In genomic region chr12:56080556-56081138, GRCh38 we compare ENCODE assay signal across 8 cellular contexts. TPM values are rescaled to one million over a fixed set of nuclear protein-coding genes. Genes with fewer than 3 reads are reported as not detected.
A peak's percentile ranks its signal among the peaks of the same experiment; 100 is the strongest.
DNase-seq lines count a peak whose midpoint lies in the region; ATAC-seq and TF ChIP-seq lines count a peak whose summit lies in the region.

No MANE protein-coding gene starts in this region.

- peak overlapping the region; percentile 82 to 88 for H3K4me3 Mint-ChIP-seq in activated T-cell treated with anti-CD3 and anti-CD28 coated beads, Interleukin-2, amount 50 U/mL, for 72 hours
- H3K4me3 Mint-ChIP-seq in MCF 10A (ENCODE audit: unreplicated experiment) (peak overlapping the region; percentile 87), type B pancreatic cell (peak overlapping the region; percentile 94)

- no TSS peak for BruUV-seq in MCF 10A (replicated peaks; lab: Mats Ljungman, UMichigan)

- H3K27me3 ChIP-seq in lung (ENCODE audit: control insufficient read depth, insufficient read depth) = no peaks in the 10 kb centered on the region

- H3K4me3 ChIP-seq in lung = peak overlapping the region; percentile 54

- H3K9me3 ChIP-seq in lung (ENCODE audit: control insufficient read depth in 2 of 2, insufficient read depth in 1 of 2, low read length in 1 of 2) = no peaks in the 10 kb centered on the region

- DNase-seq in activated T-cell treated with anti-CD3 and anti-CD28 coated beads, Interleukin-2, amount 50 U/mL, for 72 hours = no peak
- no peak for DNase-seq in activated T-cell treated with anti-CD3 and anti-CD28 coated beads, Interleukin-2, amount 50 U/mL, for 48 hours
- DNase-seq in MCF 10A (ENCODE audit: unreplicated experiment) = peak; percentile 30
- DNase-seq in lung (ENCODE audit: low spot score) = peak; percentile 41
- DNase-seq in type B pancreatic cell (ENCODE audit: extremely low spot score, unreplicated experiment) = no peak

- 23 to 24% methylated on average over 20 of the region's 20 CpGs for WGBS in lung, 2 donors

- H3K36me3 ChIP-seq in lung (ENCODE audit: control insufficient read depth in 2 of 2, insufficient read depth in 2 of 2, low read length in 2 of 2) = no peaks in the 10 kb centered on the region

- peaks cover 19% of the 10 kb centered on the region for H3K27me3 Mint-ChIP-seq in activated T-cell treated with anti-CD3 and anti-CD28 coated beads, Interleukin-2, amount 50 U/mL, for 72 hours (ENCODE audit: low read depth)
- H3K27me3 Mint-ChIP-seq in MCF 10A (ENCODE audit: insufficient read depth, unreplicated experiment) (no peaks in the 10 kb centered on the region), type B pancreatic cell (peaks cover 48% of the 10 kb centered on the region)

- no peak overlapping the region for H3K27ac Mint-ChIP-seq in activated T-cell treated with anti-CD3 and anti-CD28 coated beads, Interleukin-2, amount 50 U/mL, for 72 hours
- no peak overlapping the region for H3K27ac Mint-ChIP-seq in MCF 10A (ENCODE audit: low read depth, unreplicated experiment)
- peak overlapping the region; percentile 96 for H3K27ac Mint-ChIP-seq in type B pancreatic cell

- POLR2A ChIA-PET in MCF 10A (lab: Yijun Ruan, JAX) = interaction anchor here (0.6 to 3.0 kb wide), 10 partner anchors 14 to 116 kb away, joined by 3 to 66 read pairs (median 4); partner anchors contain the start of genes ESYT1, PA2G4 and ZC3H10

- intact Hi-C loops in MCF 10A (cut with micrococcal nuclease) = no loop called here

- H3K36me3 Mint-ChIP-seq in activated T-cell treated with anti-CD3 and anti-CD28 coated beads, Interleukin-2, amount 50 U/mL, for 72 hours (ENCODE audit: insufficient read depth in 2 of 2) = no peaks in the 10 kb centered on the region
- H3K36me3 Mint-ChIP-seq in MCF 10A (ENCODE audit: insufficient read depth, unreplicated experiment) (no peaks in the 10 kb centered on the region), type B pancreatic cell (peaks cover 5% of the 10 kb centered on the region)

- no peaks in the 10 kb centered on the region for H3K9me3 Mint-ChIP-seq in activated T-cell treated with anti-CD3 and anti-CD28 coated beads, Interleukin-2, amount 50 U/mL, for 72 hours
- no peaks in the 10 kb centered on the region for H3K9me3 Mint-ChIP-seq in MCF 10A (ENCODE audit: unreplicated experiment)
- no peaks in the 10 kb centered on the region for H3K9me3 Mint-ChIP-seq in type B pancreatic cell

- no peak for ATAC-seq in activated T-cell treated with anti-CD3 and anti-CD28 coated beads, Interleukin-2, amount 50 U/mL, for 72 hours (replicated peaks in 1 of 2)
- ATAC-seq in lung (ENCODE audit: insufficient read depth, low FRiP score) (no peak), HG02885 (IDR thresholded peaks at IDR 0.05; ENCODE audit: poor library complexity, unreplicated experiment) (no peak), GM18873 (IDR thresholded peaks at IDR 0.05; ENCODE audit: low FRiP score, unreplicated experiment) (no peak), GM18867 (IDR thresholded peaks at IDR 0.05; ENCODE audit: unreplicated experiment) (no peak)

- no peak for TF ChIP-seq CTCF in MCF 10A (IDR thresholded peaks at IDR 0.05; ENCODE audit: unreplicated experiment)
- no peak for TF ChIP-seq CTCF in lung (IDR thresholded peaks at IDR 0.05; ENCODE audit: control extremely low read depth, extremely low read depth)
- TF ChIP-seq CTCF in type B pancreatic cell (conservative IDR thresholded peaks at IDR 0.05) = no peak

- peaks cover 4% of the 10 kb centered on the region for H3K4me1 Mint-ChIP-seq in activated T-cell treated with anti-CD3 and anti-CD28 coated beads, Interleukin-2, amount 50 U/mL, for 72 hours (ENCODE audit: low read depth)
- H3K4me1 Mint-ChIP-seq in MCF 10A (ENCODE audit: insufficient read depth, unreplicated experiment) (no peaks in the 10 kb centered on the region), type B pancreatic cell (ENCODE audit: unreplicated experiment) (peaks cover 4% of the 10 kb centered on the region)

- H3K27ac ChIP-seq in lung (ENCODE audit: low read depth in 1 of 2, low read length in 1 of 2) = peak overlapping the region in 1 of 2 donors; percentile 88

- H3K4me1 ChIP-seq in lung (ENCODE audit: control insufficient read depth in 2 of 2, insufficient read depth in 2 of 2, low read length in 2 of 2) = peaks cover 0 to 2% of the 10 kb centered on the region in 2 donors

- CTCF ChIA-PET in MCF 10A (lab: Yijun Ruan, JAX) = interaction anchor here (0.6 to 1.6 kb wide), 10 partner anchors 11 to 166 kb away, joined by 3 to 7 read pairs (median 4); partner anchors contain the start of genes RPL41 and ZC3H10

RNA-seq across cellular contexts. Expression of gene ERBB3, which starts 0.7 kb away (rescaled TPM):
- total RNA-seq in activated T-cell treated with anti-CD3 and anti-CD28 coated beads, Interleukin-2, amount 50 U/mL, for 72 hours = 1 to 10 TPM; 1.4 to 1.9 TPM
- total RNA-seq in MCF 10A (2022) = 1.1 and 3.7 TPM in 2 replicates
- total RNA-seq in lung = 100 to 1,000 TPM in 1 of 2 donors, 10 to 100 TPM in 1; 67.9 to 191 TPM
- polyA plus RNA-seq in lung = 10 to 100 TPM; 31.4 to 52.3 TPM
- 76.5 and 176 TPM in 2 replicates for total RNA-seq in type B pancreatic cell (ENCODE audit: low replicate concordance)

RNA-seq across cellular contexts. Expression of gene PA2G4, which starts 23.7 kb away (rescaled TPM):
- 100 to 1,000 TPM; 226 to 265 TPM for total RNA-seq in activated T-cell treated with anti-CD3 and anti-CD28 coated beads, Interleukin-2, amount 50 U/mL, for 72 hours
- 158 and 205 TPM in 2 replicates for total RNA-seq in MCF 10A (2022)
- total RNA-seq in lung = 10 to 100 TPM; 80.2 to 81.3 TPM
- 100 to 1,000 TPM in 1 of 2 donors, 10 to 100 TPM in 1; 97.6 to 137 TPM for polyA plus RNA-seq in lung
- total RNA-seq in type B pancreatic cell (ENCODE audit: low replicate concordance) = 115 and 141 TPM in 2 replicates

RNA-seq across cellular contexts. Expression of gene RPL41, which starts 35.8 kb away (rescaled TPM):
- 1,000 to 10,000 TPM; 5,172 to 5,269 TPM for total RNA-seq in activated T-cell treated with anti-CD3 and anti-CD28 coated beads, Interleukin-2, amount 50 U/mL, for 72 hours
- total RNA-seq in MCF 10A (2022) (4,675 and 4,734 TPM in 2 replicates), lung (1,000 to 10,000 TPM; 1,569 to 3,132 TPM), type B pancreatic cell (ENCODE audit: low replicate concordance) (4,566 and 4,714 TPM in 2 replicates)
- 1,000 to 10,000 TPM; 4,690 to 5,737 TPM for polyA plus RNA-seq in lung

RNA-seq across cellular contexts. Expression of gene ZC3H10, which starts 37.4 kb away (rescaled TPM):
- total RNA-seq in activated T-cell treated with anti-CD3 and anti-CD28 coated beads, Interleukin-2, amount 50 U/mL, for 72 hours = 10 to 100 TPM in 1 of 2 donors, 1 to 10 TPM in 1; 7.4 to 11.8 TPM
- total RNA-seq in MCF 10A (2022) (2.8 and 3.5 TPM in 2 replicates), lung (1 to 10 TPM; 2.5 to 7.9 TPM), type B pancreatic cell (ENCODE audit: low replicate concordance) (11.6 and 12.1 TPM in 2 replicates)
- polyA plus RNA-seq in lung = 1 to 10 TPM; 3.1 to 3.5 TPM

RNA-seq across cellular contexts. Expression of gene RPS26, which starts 38.9 kb away (rescaled TPM):
- total RNA-seq in activated T-cell treated with anti-CD3 and anti-CD28 coated beads, Interleukin-2, amount 50 U/mL, for 72 hours = 10 to 100 TPM; 23.0 to 28.9 TPM
- total RNA-seq in MCF 10A (2022) = 45.1 and 67.3 TPM in 2 replicates
- total RNA-seq in lung = 10 to 100 TPM; 53.1 to 94.2 TPM
- polyA plus RNA-seq in lung = 1,000 to 10,000 TPM; 1,088 to 1,477 TPM
- 20.2 and 38.7 TPM in 2 replicates for total RNA-seq in type B pancreatic cell (ENCODE audit: low replicate concordance)

Comparison
In these comparisons a context has a peak if more than half of its experiments do, and no peak if none do; other contexts are left out.
1. DNase-seq: peak in MCF 10A (single experiment) and lung (single experiment); none in activated T-cell treated with anti-CD3 and anti-CD28 coated beads, Interleukin-2, amount 50 U/mL, for 72 hours (0 of 2), activated T-cell treated with anti-CD3 and anti-CD28 coated beads, Interleukin-2, amount 50 U/mL, for 48 hours (0 of 2) and type B pancreatic cell (single experiment).
2. RNA of gene ERBB3, which starts 0.7 kb away (total RNA-seq): 67.9 to 191 TPM in lung and 76.5 to 176 TPM in type B pancreatic cell; 1.1 to 3.7 TPM in MCF 10A and 1.4 to 1.9 TPM in activated T-cell treated with anti-CD3 and anti-CD28 coated beads, Interleukin-2, amount 50 U/mL, for 72 hours; every median in the first group is over 10 times any median in the second.
3. Peak in every context shown above with its lines, with median percentiles within 50 percentile points of each other: H3K4me3 Mint-ChIP-seq.